18 cellular contexts compared by ENCODE assay signal in the genomic region with DNA sequence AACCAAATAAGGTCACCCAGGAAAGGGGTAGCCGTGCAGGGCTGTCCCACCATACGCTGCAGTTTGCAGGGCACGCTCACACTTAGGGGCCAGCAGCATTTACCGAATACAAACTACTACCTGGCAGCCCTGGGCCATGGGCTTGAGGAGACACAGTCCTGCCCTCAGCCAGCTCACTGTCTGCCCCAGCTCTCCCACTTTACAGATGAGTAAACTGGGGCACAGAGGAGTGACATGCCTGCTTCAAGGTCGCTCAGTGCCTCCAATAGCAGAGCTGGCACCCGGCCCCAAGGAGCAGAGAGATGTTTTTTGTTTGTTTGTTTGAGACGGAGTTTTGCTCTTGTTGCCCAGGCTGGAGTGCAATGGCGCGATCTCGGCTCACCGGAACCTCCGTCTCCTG. TPM values are rescaled to one million over a fixed set of nuclear protein-coding genes. Genes with fewer than 3 reads are reported as not detected.
DNase-seq lines count a peak whose midpoint lies in the region; ATAC-seq, FAIRE-seq and TF ChIP-seq lines count a peak whose summit lies in the region.
"Had no signal": no experiment of that assay in that cellular context is flagged by ENCODE, and none has a peak within 500 bp of the region (broad histone marks: within the 10 kb centered on the region; RNA-seq: fewer than 3 reads in every experiment).

No MANE protein-coding gene starts in this region.

- no peaks in the 10 kb centered on the region for H3K27me3 ChIP-seq in adrenal gland
- peaks cover 0 to 22% of the 10 kb centered on the region in 2 donors for H3K27me3 ChIP-seq in left lung
- H3K27me3 ChIP-seq in stomach smooth muscle (ENCODE audit: control insufficient read depth in 1 of 2, insufficient read depth in 2 of 2, low read length in 2 of 2): no peaks in the 10 kb centered on the region
- H3K27me3 ChIP-seq in neural progenitor cell: peaks cover 18% of the 10 kb centered on the region
- H3K27me3 ChIP-seq in pancreas: no peaks in the 10 kb centered on the region
- H3K27me3 ChIP-seq: BE2C, testis had no signal

- H3K4me1 Mint-ChIP-seq in Calu3 (ENCODE audit: low read depth, unreplicated experiment) (no peaks in the 10 kb centered on the region), neural progenitor cell (peaks cover 3% of the 10 kb centered on the region)

- H3F3A ChIP-seq in neural progenitor cell (ENCODE audit: low read depth): peaks cover 15% of the 10 kb centered on the region

- FAIRE-seq in pancreas (lab: Jason Lieb, UNC): no peak

- 78 to 82% (median 82%) methylated on average over 11 to 12 of the region's 12 CpGs for WGBS in adrenal gland, 4 donors
- 89 to 94% methylated on average over 12 of the region's 12 CpGs for WGBS in pancreas, 2 donors

- peaks cover 7% of the 10 kb centered on the region for H4K20me1 ChIP-seq in neural progenitor cell (ENCODE audit: low read depth)

- H3K4me1 ChIP-seq in adrenal gland (replicated peaks in 1 of 2): peaks cover 18 to 38% of the 10 kb centered on the region in 2 donors
- H3K4me1 ChIP-seq in left lung: peaks cover 6 to 27% of the 10 kb centered on the region in 2 donors
- H3K4me1 ChIP-seq in stomach smooth muscle (ENCODE audit: control insufficient read depth, insufficient read depth, low read length): peaks cover 36% of the 10 kb centered on the region
- H3K4me1 ChIP-seq in neural progenitor cell: peaks cover 11% of the 10 kb centered on the region
- H3K4me1 ChIP-seq in pancreas: peaks cover 0 to 7% (median 0%) of the 10 kb centered on the region in 3 donors

- H3K27ac Mint-ChIP-seq in Calu3 (ENCODE audit: unreplicated experiment): no peak overlapping the region
- H3K27ac Mint-ChIP-seq in neural progenitor cell: no peak overlapping the region
- H3K27ac Mint-ChIP-seq: activated CD8-positive, alpha-beta T cell treated with anti-CD3 and anti-CD28 coated beads, Interleukin-2, amount 10 ng/mL, durations not matched to agents 7 days and 5 days; brain had no signal

- DNase-seq in Calu3 (no peak), adrenal gland (peak in 1 of 7 donors; percentile 13), left lung (no peak), neural progenitor cell (ENCODE audit: low spot score) (no peak), pancreas (no peak), activated T-cell treated with anti-CD3 and anti-CD28 coated beads for 4 hours (no peak)
- DNase-seq: activated CD8-positive, alpha-beta T cell treated with anti-CD3 and anti-CD28 coated beads, Interleukin-2, amount 10 ng/mL, durations not matched to agents 7 days and 5 days; activated effector memory CD4-positive, alpha-beta T cell treated with anti-CD3 and anti-CD28 coated beads, Interleukin-2, amount 50 U/mL, for 16 hours; BE2C; MM.1S; NCI-H2029 treated with DMSO at 0.1 percent for 48 hours; NCI-H526; WERI-Rb-1 had no signal

- no peaks in the 10 kb centered on the region for H3K27me3 Mint-ChIP-seq in Calu3 (ENCODE audit: unreplicated experiment)
- peaks cover 4% of the 10 kb centered on the region for H3K27me3 Mint-ChIP-seq in neural progenitor cell (ENCODE audit: insufficient read depth, low read depth)

- peak overlapping the region; percentile 71 to 87 (median 83) for H3K27ac ChIP-seq in adrenal gland
- peak overlapping the region; percentile 7 to 48 for H3K27ac ChIP-seq in left lung
- peak overlapping the region; percentile 58 for H3K27ac ChIP-seq in stomach smooth muscle (ENCODE audit: low read length)
- no peak overlapping the region for H3K27ac ChIP-seq in neural progenitor cell
- peak overlapping the region in 2 of 4 donors; percentile 19 to 46 for H3K27ac ChIP-seq in pancreas
- H3K27ac ChIP-seq: PC-9, WERI-Rb-1 had no signal

- no peak overlapping the region for H3K4me3 ChIP-seq in adrenal gland
- H3K4me3 ChIP-seq in left lung: no peak overlapping the region
- H3K4me3 ChIP-seq in stomach smooth muscle (ENCODE audit: low read length in 2 of 2): no peak overlapping the region
- H3K4me3 ChIP-seq in neural progenitor cell: no peak overlapping the region
- H3K4me3 ChIP-seq in pancreas: no peak overlapping the region
- H3K4me3 ChIP-seq: PC-9, testis had no signal

- H3K9me3 ChIP-seq in adrenal gland (replicated peaks in 1 of 3): no peaks in the 10 kb centered on the region
- H3K9me3 ChIP-seq in left lung: no peaks in the 10 kb centered on the region
- H3K9me3 ChIP-seq in stomach smooth muscle (ENCODE audit: control insufficient read depth in 2 of 2, low read length in 2 of 2): no peaks in the 10 kb centered on the region
- H3K9me3 ChIP-seq in neural progenitor cell (ENCODE audit: low read depth): no peaks in the 10 kb centered on the region
- H3K9me3 ChIP-seq in pancreas: no peaks in the 10 kb centered on the region
- H3K9me3 ChIP-seq: BE2C, testis had no signal

- no peak for TF ChIP-seq CTCF in Calu3 (IDR thresholded peaks at IDR 0.05; ENCODE audit: unreplicated experiment)
- TF ChIP-seq CTCF in adrenal gland (IDR thresholded peaks at IDR 0.05): no peak
- no peak for TF ChIP-seq CTCF in left lung (IDR thresholded peaks at IDR 0.05)
- TF ChIP-seq CTCF in neural progenitor cell (IDR thresholded peaks at IDR 0.05): no peak
- TF ChIP-seq CTCF in pancreas (IDR thresholded peaks at IDR 0.05): no peak

- no peak overlapping the region for H3K9ac ChIP-seq in stomach smooth muscle (ENCODE audit: low read length in 2 of 2)
- no peak overlapping the region for H3K9ac ChIP-seq in neural progenitor cell

- TF ChIP-seq POLR2A in adrenal gland (IDR thresholded peaks at IDR 0.05): no peak

- no peaks in the 10 kb centered on the region for H3K9me3 Mint-ChIP-seq in Calu3 (ENCODE audit: low read depth, unreplicated experiment)
- no peaks in the 10 kb centered on the region for H3K9me3 Mint-ChIP-seq in neural progenitor cell

- no peak overlapping the region for H2AFZ ChIP-seq in neural progenitor cell (replicated peaks)
- H2AFZ ChIP-seq: PC-9 had no signal

- no peak overlapping the region for H3K4me3 Mint-ChIP-seq in Calu3 (ENCODE audit: low read depth, unreplicated experiment)
- H3K4me3 Mint-ChIP-seq in neural progenitor cell: no peak overlapping the region
- H3K4me3 Mint-ChIP-seq: activated CD8-positive, alpha-beta T cell treated with anti-CD3 and anti-CD28 coated beads, Interleukin-2, amount 10 ng/mL, durations not matched to agents 7 days and 5 days had no signal

- no peaks in the 10 kb centered on the region for H3K36me3 ChIP-seq in adrenal gland (replicated peaks in 1 of 2)
- H3K36me3 ChIP-seq in left lung: no peaks in the 10 kb centered on the region
- no peaks in the 10 kb centered on the region for H3K36me3 ChIP-seq in stomach smooth muscle (ENCODE audit: control insufficient read depth in 2 of 2, insufficient read depth in 2 of 2, low read length in 2 of 2)
- no peaks in the 10 kb centered on the region for H3K36me3 ChIP-seq in neural progenitor cell
- no peaks in the 10 kb centered on the region for H3K36me3 ChIP-seq in pancreas
- H3K36me3 ChIP-seq: BE2C, WERI-Rb-1 had no signal

- H3K36me3 Mint-ChIP-seq in Calu3 (ENCODE audit: insufficient read depth, unreplicated experiment): peaks cover 13% of the 10 kb centered on the region
- H3K36me3 Mint-ChIP-seq in neural progenitor cell: no peaks in the 10 kb centered on the region

- H3K79me2 ChIP-seq in neural progenitor cell (ENCODE audit: low read depth): no peaks in the 10 kb centered on the region

- CTCF ChIA-PET in Calu3 (lab: Charles Lee): interaction anchor here (0.7 kb wide), 1 partner anchor 183 kb away, joined by 3 read pairs; no protein-coding TSS in a partner anchor

- no peak for ATAC-seq in left lung
- no peak for ATAC-seq in pancreas
- ATAC-seq in GM19452 (IDR thresholded peaks at IDR 0.05; ENCODE audit: unreplicated experiment): no peak
- ATAC-seq: activated CD8-positive, alpha-beta T cell treated with anti-CD3 and anti-CD28 coated beads, Interleukin-2, amount 10 ng/mL, durations not matched to agents 7 days and 5 days had no signal

- BruUV-seq in Calu3 (replicated peaks; lab: Mats Ljungman, UMichigan): TSS peak; percentile 10

- intact Hi-C loops in Calu3 (cut with micrococcal nuclease; ENCODE audit: unreplicated experiment): no loop called here
- intact Hi-C loops in adrenal gland (cut with DNase I): no loop called here
- intact Hi-C loops in left lung (cut with DNase I): no loop called here
- intact Hi-C loops in pancreas (cut with DNase I): no loop called here

- H3K4me2 ChIP-seq in neural progenitor cell: no peak overlapping the region
- H3K4me2 ChIP-seq: PC-9 had no signal

RNA-seq across cellular contexts. Expression of gene FADS3, which starts 2.8 kb away (rescaled TPM):
- total RNA-seq in Calu3 (2022) (19.7 and 20.5 TPM in 2 replicates), adrenal gland (100 to 1,000 TPM in 6 of 8 donors, 10 to 100 TPM in 2; 74.5 to 145 (median 112) TPM), left lung (10 to 100 TPM; 64.1 to 71.4 TPM), neural progenitor cell (ENCODE audit: low replicate concordance) (10.1 and 28.7 TPM in 2 replicates), pancreas (10 to 100 TPM; 11.2 to 26.6 (median 16.7) TPM)
- polyA plus RNA-seq in adrenal gland (100 to 1,000 TPM in 2 of 3 donors, 10 to 100 TPM in 1; 98.2 to 175 (median 103) TPM), pancreas (10 to 100 TPM; 35.2 to 42.7 TPM)

RNA-seq across cellular contexts. Expression of gene RAB3IL1, which starts 28.8 kb away (rescaled TPM):
- total RNA-seq in Calu3 (2022) (0.76 and 2.4 TPM in 2 replicates), adrenal gland (10 to 100 TPM; 10.9 to 23.7 (median 20.1) TPM), left lung (10 to 100 TPM; 10.8 to 13.3 TPM), neural progenitor cell (ENCODE audit: low replicate concordance) (1.4 TPM in 2 replicates), pancreas (1 to 10 TPM; 1.9 to 5.6 (median 2.6) TPM)
- polyA plus RNA-seq in adrenal gland (10 to 100 TPM in 2 of 3 donors, 1 to 10 TPM in 1; 2.7 to 17.4 (median 15.5) TPM), pancreas (1 to 10 TPM; 3.4 to 4.2 TPM)
- total RNA-seq: activated CD8-positive, alpha-beta T cell treated with anti-CD3 and anti-CD28 coated beads, Interleukin-2, amount 10 ng/mL, durations not matched to agents 7 days and 5 days had no signal
